In genomic region chr16:30193615-30194014, GRCh38 we compare ENCODE assay signal across 8 cellular contexts. TPM values are rescaled to one million over a fixed set of nuclear protein-coding genes. Genes with fewer than 3 reads are reported as not detected.
DNase-seq lines count a peak whose midpoint lies in the region; ATAC-seq and TF ChIP-seq lines count a peak whose summit lies in the region.
"Not testable (repeated sequence)": the region's sequence is repeated elsewhere in the genome, so short reads cannot be mapped to it uniquely, and the experiment has no call there.

BOLA2B (minus strand) TSS chr16:30193666; CDS start chr16:30193595, 71 bp downstream.
SLX1A (plus strand) TSS chr16:30193875; CDS start chr16:30194085, 210 bp downstream.

- intact Hi-C loops in right cardiac atrium (cut with DNase I); uterus (cut with DNase I; ENCODE audit: low total_unique reads): not testable (repeated sequence)

- not testable (repeated sequence) for H3K9me3 Mint-ChIP-seq in GM23338

- H3K4me3 ChIP-seq in GM23338 = peak within 1 kb of the TSS; percentile 54; the same call in 1 of the 2 replicates
- peak within 1 kb of the TSS in 1 of 2 experiments; percentile 50; a peak in 2 of 4 replicates for H3K4me3 ChIP-seq in SK-N-SH (ENCODE audit: low read depth in 2 of 2, low read length in 1 of 2)
- H3K4me3 ChIP-seq in cardiac fibroblast (replicated peaks in 1 of 2; ENCODE audit: low read depth in 2 of 2, low read length in 2 of 2) = peak within 1 kb of the TSS; percentile 47 to 51
- not testable (repeated sequence) for H3K4me3 ChIP-seq in right cardiac atrium (ENCODE audit: low read length)
- H3K4me3 ChIP-seq in uterus = peak within 1 kb of the TSS in 1 of 2 donors; percentile 13

- H3K4me3 Mint-ChIP-seq in GM23338 = not testable (repeated sequence)

- H2AFZ ChIP-seq in GM23338; SK-N-SH (ENCODE audit: low read depth): not testable (repeated sequence)

- DNase-seq in GM23338 (ENCODE audit: low spot score); SK-N-SH; cardiac fibroblast (ENCODE audit: low read depth in 2 of 2); right cardiac atrium; omental fat pad (ENCODE audit: low spot score); uterus: not testable (repeated sequence)

- H3K27ac ChIP-seq in GM23338 (ENCODE audit: low read depth); SK-N-SH (ENCODE audit: low read depth in 2 of 2, low read length in 1 of 2); right cardiac atrium (ENCODE audit: low read length); uterus: not testable (repeated sequence)

- H3K9ac ChIP-seq in SK-N-SH = peak within 1 kb of the TSS; percentile 54; the same call in 1 of the 2 replicates

- H3K36me3 Mint-ChIP-seq in GM23338 (ENCODE audit: low read depth) = not testable (repeated sequence)

- H3K27ac Mint-ChIP-seq in GM23338 = not testable (repeated sequence)

- not testable (repeated sequence) for TF ChIP-seq RAD21 in SK-N-SH (IDR thresholded peaks at IDR 0.05; ENCODE audit: low read length)

- H3K9me2 ChIP-seq in GM23338 (ENCODE audit: insufficient read depth); SK-N-SH: not testable (repeated sequence)

- H3K79me2 ChIP-seq in GM23338 (replicated peaks; ENCODE audit: insufficient read depth); SK-N-SH (ENCODE audit: insufficient read depth): not testable (repeated sequence)

- CTCF ChIA-PET in SK-N-SH (lab: Yijun Ruan, JAX) = not testable (repeated sequence)

- H3K36me3 ChIP-seq in GM23338 (ENCODE audit: insufficient read depth); SK-N-SH (replicated peaks in 1 of 2; ENCODE audit: control insufficient read depth in 1 of 2, insufficient read depth in 2 of 2, low read length in 1 of 2); uterus: not testable (repeated sequence)

- H3K27me3 Mint-ChIP-seq in GM23338 (ENCODE audit: insufficient read depth, low read depth, poor library complexity) = not testable (repeated sequence)

- H3K27me3 ChIP-seq in GM23338 (ENCODE audit: insufficient read depth); SK-N-SH (ENCODE audit: insufficient read depth); right cardiac atrium (ENCODE audit: control insufficient read depth, insufficient read depth); uterus: not testable (repeated sequence)

- not testable (repeated sequence) for H3K4me1 Mint-ChIP-seq in GM23338

- POLR2A ChIA-PET in SK-N-SH (lab: Yijun Ruan, JAX) = not testable (repeated sequence)

- TF ChIP-seq POLR2A in uterus (IDR thresholded peaks at IDR 0.05) = not testable (repeated sequence)

- TF ChIP-seq EP300 in SK-N-SH (IDR thresholded peaks at IDR 0.05; ENCODE audit: borderline replicate concordance in 1 of 2, low read depth in 1 of 2, low read length in 1 of 2) = not testable (repeated sequence)

- H3F3A ChIP-seq in GM23338 (replicated peaks; ENCODE audit: low read depth); SK-N-SH (replicated peaks; ENCODE audit: insufficient read depth): not testable (repeated sequence)

- ATAC-seq in GM18511 (IDR thresholded peaks at IDR 0.05; ENCODE audit: unreplicated experiment) (peak; percentile 88), GM23338 (peak; percentile 85), HG03432 (IDR thresholded peaks at IDR 0.05; ENCODE audit: unreplicated experiment) (peak; percentile 85), right cardiac atrium (peak; percentile 96 to 97), omental fat pad (ENCODE audit: low FRiP score) (peak; percentile 97)

- H3K4me1 ChIP-seq in GM23338 (ENCODE audit: insufficient read depth); SK-N-SH (ENCODE audit: control insufficient read depth in 1 of 2, insufficient read depth in 2 of 2, low read depth in 1 of 2, low read length in 1 of 2); right cardiac atrium (ENCODE audit: control insufficient read depth, insufficient read depth, low read length); uterus: not testable (repeated sequence)

- TF ChIP-seq CTCF in GM23338 (conservative IDR thresholded peaks at IDR 0.05; ENCODE audit: low read depth in 2 of 2); SK-N-SH (IDR thresholded peaks at IDR 0.05); cardiac fibroblast (IDR thresholded peaks at IDR 0.05; ENCODE audit: low read depth, low read length); omental fat pad (IDR thresholded peaks at IDR 0.05); uterus (IDR thresholded peaks at IDR 0.05): not testable (repeated sequence)

- H4K20me1 ChIP-seq in GM23338 (replicated peaks; ENCODE audit: insufficient read depth); SK-N-SH (ENCODE audit: insufficient read depth): not testable (repeated sequence)

- H3K4me2 ChIP-seq in GM23338 (peak within 1 kb of the TSS; percentile 69; the same call in 1 of the 2 replicates), SK-N-SH (peak within 1 kb of the TSS; percentile 74; the same call in 1 of the 2 replicates)

- not testable (repeated sequence) for H3K9me3 ChIP-seq in SK-N-SH; right cardiac atrium (ENCODE audit: control insufficient read depth, low read length); uterus

- WGBS in SK-N-SH (ENCODE audit: low lambda C conversion rate) = no CpG with 5 or more reads among the region's 34 CpGs
- WGBS in right cardiac atrium = no CpG with 5 or more reads among the region's 34 CpGs

RNA-seq across cellular contexts. Expression of gene BOLA2B, which starts in this region (rescaled TPM):
- total RNA-seq in GM23338 (2014; rRNA removed; shearing (Covaris generic)) = 335 and 350 TPM in 2 replicates
- 659 and 682 TPM in 2 replicates for polyA plus RNA-seq in GM23338 (2016; fragmentation: Nextera tagmentation; extraction: Ambion mirVana)
- polyA plus RNA-seq in SK-N-SH (2012; rRNA removed) = 660 and 726 TPM in 2 replicates
- polyA plus RNA-seq in SK-N-SH (2012; cell fraction: cytosol; rRNA removed) = 350 and 437 TPM in 2 replicates
- 148 and 393 TPM in 2 replicates for polyA plus RNA-seq in SK-N-SH (2012; cell fraction: nucleus; rRNA removed)
- total RNA-seq in right cardiac atrium = 10 to 100 TPM; 75.2 to 89.6 (median 84.6) TPM
- 184 TPM for polyA plus RNA-seq in right cardiac atrium
- 100 to 1,000 TPM; 152 to 366 (median 206) TPM for total RNA-seq in omental fat pad
- 10 to 100 TPM in 2 of 4 donors, 1 to 10 TPM in 1, not detected in 1; 4.7 to 34.1 (median 27.5) TPM for total RNA-seq in uterus

RNA-seq across cellular contexts. Expression of gene SLX1A, which starts in this region (rescaled TPM):
- total RNA-seq in GM23338 (2014; rRNA removed; shearing (Covaris generic)) = 27.3 and 29.5 TPM in 2 replicates
- 97.5 and 112 TPM in 2 replicates for polyA plus RNA-seq in GM23338 (2016; fragmentation: Nextera tagmentation; extraction: Ambion mirVana)
- 45.0 and 68.8 TPM in 2 replicates for polyA plus RNA-seq in SK-N-SH (2012; rRNA removed)
- 30.1 and 31.1 TPM in 2 replicates for polyA plus RNA-seq in SK-N-SH (2012; cell fraction: cytosol; rRNA removed)
- 161 and 335 TPM in 2 replicates for polyA plus RNA-seq in SK-N-SH (2012; cell fraction: nucleus; rRNA removed)
- total RNA-seq in right cardiac atrium = 10 to 100 TPM in 2 of 4 donors, 1 to 10 TPM in 2; 8.9 to 20.8 (median 13.9) TPM
- polyA plus RNA-seq in right cardiac atrium = 24.6 TPM
- total RNA-seq in omental fat pad = 10 to 100 TPM; 21.7 to 52.7 (median 44.2) TPM
- 100 to 1,000 TPM in 1 of 4 donors, 10 to 100 TPM in 3; 10.6 to 142 (median 41.0) TPM for total RNA-seq in uterus
